ENCODE assay signal across 20 cellular contexts in genomic region chr17:67642488-67642887, GRCh38.
DNase-seq lines count a peak whose midpoint lies in the region; ATAC-seq and TF ChIP-seq lines count a peak whose summit lies in the region.
"Had no signal": no experiment of that assay in that cellular context is flagged by ENCODE, and none has a peak within 500 bp of the region (broad histone marks: within the 10 kb centered on the region; RNA-seq: fewer than 3 reads in every experiment).

No MANE protein-coding gene starts in this region.

- H3K4me2 ChIP-seq in MM.1S (ENCODE audit: low read depth, low read length): no peak overlapping the region
- H3K4me2 ChIP-seq: BLaER1, PC-9 had no signal

- H3K27ac ChIP-seq in cingulate gyrus (ENCODE audit: low read depth, low read length): peak overlapping the region; percentile 19
- H3K27ac ChIP-seq in MM.1S (ENCODE audit: low read length): no peak overlapping the region
- H3K27ac ChIP-seq: BLaER1, GM23248, PC-9 had no signal

- H3K79me2 ChIP-seq in MM.1S (ENCODE audit: low read length): no peaks in the 10 kb centered on the region

- no peaks in the 10 kb centered on the region for H3K9me2 ChIP-seq in MM.1S (replicated peaks; ENCODE audit: insufficient read depth, low read length)

- no peak overlapping the region for H3K4me3 ChIP-seq in MM.1S (ENCODE audit: low read length)
- H3K4me3 ChIP-seq: BLaER1, GM23248, K562, PC-9 had no signal

- no peaks in the 10 kb centered on the region for H3K36me3 ChIP-seq in MM.1S (replicated peaks; ENCODE audit: insufficient read depth, low read length)

- no peaks in the 10 kb centered on the region for H4K20me1 ChIP-seq in MM.1S (ENCODE audit: insufficient read depth, low read length)
- H4K20me1 ChIP-seq: BLaER1 had no signal

- DNase-seq in left ventricle myocardium superior (no peak), Right ventricle myocardium superior (no peak), posterior vena cava (ENCODE audit: low spot score) (peak; percentile 9), MM.1S (no peak)
- DNase-seq: 8988T; CD4-positive, CD25-positive, alpha-beta regulatory T cell; DMS153; GM23248; H7; Kasumi-1; NCI-H2029; NCI-H524 treated with DMSO at 0.1 percent for 48 hours; PC-9; SHP77 had no signal

- H3K9ac ChIP-seq in MM.1S (ENCODE audit: low read length): no peak overlapping the region
- H3K9ac ChIP-seq: BLaER1, GM23248 had no signal

- TF ChIP-seq CTCF in MM.1S (IDR thresholded peaks at IDR 0.05; ENCODE audit: low read length): no peak

- ATAC-seq in left ventricle myocardium superior (peak; percentile 19), Right ventricle myocardium superior (ENCODE audit: poor library complexity) (no peak), HG03196 (IDR thresholded peaks at IDR 0.05; ENCODE audit: unreplicated experiment) (no peak), GM21825 (IDR thresholded peaks at IDR 0.05; ENCODE audit: unreplicated experiment) (no peak)
- ATAC-seq: HepG2, K562 had no signal

- peaks cover 8% of the 10 kb centered on the region for H3F3A ChIP-seq in MM.1S (ENCODE audit: insufficient read depth, low read length)

- no peaks in the 10 kb centered on the region for H3K9me3 ChIP-seq in MM.1S (replicated peaks; ENCODE audit: insufficient read depth, low read length)
- H3K9me3 ChIP-seq: BLaER1 had no signal

- H3K4me1 ChIP-seq in MM.1S (ENCODE audit: low read length): peaks cover 12% of the 10 kb centered on the region

- intact Hi-C loops in left ventricle myocardium superior (cut with micrococcal nuclease) (no loop called here), Right ventricle myocardium superior (cut with DNase I) (no loop called here), posterior vena cava (cut with DNase I) (no loop called here)

- H3K27me3 ChIP-seq in MM.1S (replicated peaks; ENCODE audit: insufficient read depth, low read length): no peaks in the 10 kb centered on the region
- H3K27me3 ChIP-seq: BLaER1 had no signal

- H2AFZ ChIP-seq in MM.1S (ENCODE audit: low read length): no peak overlapping the region
- H2AFZ ChIP-seq: GM23248, PC-9 had no signal
